ENCODE assay signal across 8 cellular contexts in genomic region chr3:64188810-64189560, GRCh38. TPM values are rescaled to one million over a fixed set of nuclear protein-coding genes. Genes with fewer than 3 reads are reported as not detected.
DNase-seq lines count a peak whose midpoint lies in the region; ATAC-seq and TF ChIP-seq lines count a peak whose summit lies in the region.

No MANE protein-coding gene starts in this region.

- H3K27me3 Mint-ChIP-seq in stimulated activated naive B cell treated with anti-CD40 and anti-IgM and Interleukin-4, amounts not matched to agents 10 μg/mL and 1 μg/mL and 100 μg/mL, for 72 hours, result peaks cover 0 to 5% of the 10 kb centered on the region in 2 donors
- H3K27me3 Mint-ChIP-seq in CD8-positive, alpha-beta T cell (ENCODE audit: low read depth), result no peaks in the 10 kb centered on the region

- H3K36me3 ChIP-seq in NT2/D1 (ENCODE audit: insufficient read depth, insufficient read length, low read length) (peaks cover 12% of the 10 kb centered on the region), neuronal stem cell (replicated peaks in 1 of 2; ENCODE audit: control insufficient read depth in 2 of 2, insufficient read depth in 2 of 2, low read length in 2 of 2) (no peaks in the 10 kb centered on the region)
- H3K36me3 ChIP-seq in CD8-positive, alpha-beta T cell (ENCODE audit: insufficient read depth, low read length), result no peaks in the 10 kb centered on the region

- H3K9ac ChIP-seq in NT2/D1 (ENCODE audit: insufficient read length, low read depth) (no peak overlapping the region), neuronal stem cell (ENCODE audit: low read depth, low read length, poor library complexity) (no peak overlapping the region)

- H2BK120ac ChIP-seq in neuronal stem cell (ENCODE audit: low read depth, low read length), result no peak overlapping the region

- H3K9me3 Mint-ChIP-seq in stimulated activated naive B cell treated with anti-CD40 and anti-IgM and Interleukin-4, amounts not matched to agents 10 μg/mL and 1 μg/mL and 100 μg/mL, for 72 hours, result peaks cover 3 to 8% of the 10 kb centered on the region in 2 donors
- peaks cover 3% of the 10 kb centered on the region for H3K9me3 Mint-ChIP-seq in CD8-positive, alpha-beta T cell

- H3K27ac ChIP-seq in neuronal stem cell (replicated peaks; ENCODE audit: low read length), result no peak overlapping the region
- H3K27ac ChIP-seq in CD8-positive, alpha-beta T cell (ENCODE audit: low read depth, low read length), result no peak overlapping the region

- peak overlapping the region; percentile 38 for H2AFZ ChIP-seq in neuronal stem cell (ENCODE audit: low read length)

- H3K4me3 Mint-ChIP-seq in stimulated activated naive B cell treated with anti-CD40 and anti-IgM and Interleukin-4, amounts not matched to agents 10 μg/mL and 1 μg/mL and 100 μg/mL, for 72 hours, result no peak overlapping the region
- H3K4me3 Mint-ChIP-seq in CD8-positive, alpha-beta T cell, result no peak overlapping the region

- no peak overlapping the region for H2AK5ac ChIP-seq in neuronal stem cell (ENCODE audit: low read depth, low read length)

- H3K79me1 ChIP-seq in neuronal stem cell (ENCODE audit: low read depth, low read length), result no peaks in the 10 kb centered on the region

- H4K8ac ChIP-seq in neuronal stem cell (ENCODE audit: low read depth, low read length), result no peak overlapping the region

- H3K36me3 Mint-ChIP-seq in stimulated activated naive B cell treated with anti-CD40 and anti-IgM and Interleukin-4, amounts not matched to agents 10 μg/mL and 1 μg/mL and 100 μg/mL, for 72 hours, result peaks cover 0 to 2% of the 10 kb centered on the region in 2 donors
- H3K36me3 Mint-ChIP-seq in CD8-positive, alpha-beta T cell, result no peaks in the 10 kb centered on the region

- H3K27me3 ChIP-seq in NT2/D1 (ENCODE audit: insufficient read depth, insufficient read length) (no peaks in the 10 kb centered on the region), neuronal stem cell (ENCODE audit: control insufficient read depth in 3 of 3, insufficient read depth in 3 of 3, low read depth in 1 of 3, low read length in 3 of 3) (no peaks in the 10 kb centered on the region)
- H3K27me3 ChIP-seq in CD8-positive, alpha-beta T cell (ENCODE audit: insufficient read depth, low read length), result no peaks in the 10 kb centered on the region

- no peak overlapping the region for H3K18ac ChIP-seq in neuronal stem cell (ENCODE audit: low read length)

- no peaks in the 10 kb centered on the region for H3K4me1 Mint-ChIP-seq in stimulated activated naive B cell treated with anti-CD40 and anti-IgM and Interleukin-4, amounts not matched to agents 10 μg/mL and 1 μg/mL and 100 μg/mL, for 72 hours
- no peaks in the 10 kb centered on the region for H3K4me1 Mint-ChIP-seq in CD8-positive, alpha-beta T cell (ENCODE audit: low read depth)

- peaks cover 4% of the 10 kb centered on the region for H3K4me1 ChIP-seq in NT2/D1 (ENCODE audit: insufficient read depth, insufficient read length)
- H3K4me1 ChIP-seq in neuronal stem cell (ENCODE audit: control insufficient read depth in 2 of 2, insufficient read depth in 1 of 2, low read depth in 1 of 2, low read length in 2 of 2), result peaks cover 17 to 20% of the 10 kb centered on the region in 2 donors
- no peaks in the 10 kb centered on the region for H3K4me1 ChIP-seq in CD8-positive, alpha-beta T cell (ENCODE audit: insufficient read depth, low read length)

- WGBS in neuronal stem cell (ENCODE audit: extremely low coverage in 2 of 2, insufficient read length in 2 of 2, insufficient replicate concordance in 1 of 2), 2 donors, result no CpG with 5 or more reads among the region's 7 CpGs

- H2BK12ac ChIP-seq in neuronal stem cell (ENCODE audit: low read length), result no peak overlapping the region

- H3K23ac ChIP-seq in neuronal stem cell (ENCODE audit: low read depth, low read length, poor library complexity), result no peak overlapping the region

- H3K27ac Mint-ChIP-seq in stimulated activated naive B cell treated with anti-CD40 and anti-IgM and Interleukin-4, amounts not matched to agents 10 μg/mL and 1 μg/mL and 100 μg/mL, for 72 hours, result no peak overlapping the region
- no peak overlapping the region for H3K27ac Mint-ChIP-seq in CD8-positive, alpha-beta T cell

- CTCF ChIA-PET in CD8-positive, alpha-beta T cell (lab: Charles Lee), result no interaction called here

- no peak overlapping the region for H3K14ac ChIP-seq in neuronal stem cell (ENCODE audit: low read length)

- H3K4me2 ChIP-seq in neuronal stem cell (ENCODE audit: insufficient read depth, low read length, poor library complexity, severe bottlenecking), result no peak overlapping the region

- no peak for ATAC-seq in stimulated activated naive B cell treated with anti-CD40 and anti-IgM and Interleukin-4, amounts not matched to agents 10 μg/mL and 1 μg/mL and 100 μg/mL, for 72 hours (replicated peaks)
- no peak for ATAC-seq in HG02973 (IDR thresholded peaks at IDR 0.05; ENCODE audit: unreplicated experiment)
- no peak for ATAC-seq in CD8-positive, alpha-beta T cell

- POLR2A ChIA-PET in CD8-positive, alpha-beta T cell (lab: Charles Lee), result no interaction called here

- H3K4me3 ChIP-seq in NT2/D1 (ENCODE audit: insufficient read length, low read depth) (no peak overlapping the region), fibroblast of pulmonary artery (replicated peaks; ENCODE audit: low read depth, low read length) (no peak overlapping the region), neuronal stem cell (ENCODE audit: low read length in 2 of 2) (no peak overlapping the region)
- H3K4me3 ChIP-seq in CD8-positive, alpha-beta T cell (ENCODE audit: low read depth, low read length), result no peak overlapping the region

- peak; percentile 60 for DNase-seq in AG08396 (ENCODE audit: low spot score)
- peak; percentile 57 for DNase-seq in NT2/D1 (ENCODE audit: low read depth, low spot score)
- peak; percentile 93 for DNase-seq in fibroblast of pulmonary artery (ENCODE audit: low read depth)
- DNase-seq in neuronal stem cell (ENCODE audit: low spot score), result no peak
- DNase-seq in stimulated activated naive B cell treated with anti-CD40 and anti-IgM and Interleukin-4, amounts not matched to agents 10 μg/mL and 1 μg/mL and 100 μg/mL, for 72 hours, result no peak
- DNase-seq in NCI-H1092 treated with DMSO at 0.1 percent for 48 hours (lab: John Stamatoyannopoulos, UW), result no peak
- no peak for DNase-seq in CD8-positive, alpha-beta T cell

- no peak overlapping the region for H2BK5ac ChIP-seq in neuronal stem cell (ENCODE audit: low read length)

- H3K9me3 ChIP-seq in NT2/D1 (ENCODE audit: insufficient read depth, low read length), result peaks cover 13% of the 10 kb centered on the region
- H3K9me3 ChIP-seq in neuronal stem cell (replicated peaks in 1 of 2; ENCODE audit: control insufficient read depth in 2 of 2, insufficient read depth in 1 of 2, low read depth in 1 of 2, low read length in 2 of 2), result peaks cover under 1 to 10% of the 10 kb centered on the region in 2 donors
- H3K9me3 ChIP-seq in CD8-positive, alpha-beta T cell (ENCODE audit: low read length), result no peaks in the 10 kb centered on the region

- H3K4ac ChIP-seq in neuronal stem cell (ENCODE audit: low read length), result no peak overlapping the region

- no peak for TF ChIP-seq CTCF in fibroblast of pulmonary artery (IDR thresholded peaks at IDR 0.05; ENCODE audit: low read length, missing control alignments)
- TF ChIP-seq CTCF in CD8-positive, alpha-beta T cell (IDR thresholded peaks at IDR 0.05), result no peak

- H4K91ac ChIP-seq in neuronal stem cell (ENCODE audit: low read depth, low read length, poor library complexity), result no peak overlapping the region

- no peak overlapping the region for H2BK15ac ChIP-seq in neuronal stem cell (ENCODE audit: low read length)

- intact Hi-C loops in CD8-positive, alpha-beta T cell (cut with DNase I, micrococcal nuclease), result no loop called here

RNA-seq across cellular contexts. Expression of gene PRICKLE2, which starts 36.3 kb away (rescaled TPM):
- 2.2 TPM for polyA plus RNA-seq in neuronal stem cell (2013, experiment 1 of 2)
- 2.3 TPM for polyA plus RNA-seq in neuronal stem cell (2013, experiment 2 of 2)
- total RNA-seq in CD8-positive, alpha-beta T cell, result not detected

Comparison
In these comparisons a context has a peak if more than half of its experiments do, and no peak if none do; other contexts are left out.
1. DNase-seq: peak in AG08396 (single experiment), NT2/D1 (single experiment) and fibroblast of pulmonary artery (single experiment); none in neuronal stem cell (single experiment), stimulated activated naive B cell treated with anti-CD40 and anti-IgM and Interleukin-4, amounts not matched to agents 10 μg/mL and 1 μg/mL and 100 μg/mL, for 72 hours (single experiment), NCI-H1092 treated with DMSO at 0.1 percent for 48 hours (single experiment) and CD8-positive, alpha-beta T cell (0 of 7).